ENCODE assay signal across 9 cellular contexts in genomic region chr2:124024491-124025348, GRCh38. TPM values are rescaled to one million over a fixed set of nuclear protein-coding genes. Genes with fewer than 3 reads are reported as not detected.
A peak's percentile ranks its signal among the peaks of the same experiment; 100 is the strongest.
DNase-seq lines count a peak whose midpoint lies in the region; ATAC-seq, FAIRE-seq and TF ChIP-seq lines count a peak whose summit lies in the region.
"Had no signal": no experiment of that assay in that cellular context is flagged by ENCODE, and none has a peak within 500 bp of the region (broad histone marks: within the 10 kb centered on the region; RNA-seq: fewer than 3 reads in every experiment).

Gene CNTNAP5, plus strand, starts transcription at chr2:124025287. Its CDS starts 364 bp downstream, at chr2:124025651.

- CTCF ChIA-PET in K562 (lab: Yijun Ruan, JAX; ENCODE audit: low intra/inter-chr PET ratio) = no interaction called here

- no peak for TF ChIP-seq RAD21 in K562 (CRISPR knock-in tag; conservative IDR thresholded peaks at IDR 0.05 in 1 of 2, IDR thresholded peaks at IDR 0.05 in 1 of 2)

- H3K27ac ChIP-seq in K562 (ENCODE audit: extremely low read depth, low read depth, low read length) (no peak within 1 kb of the TSS), suprapubic skin (no peak within 1 kb of the TSS)
- H3K27ac ChIP-seq: tibial nerve had no signal

- ATAC-seq in K562 (peak; percentile 68), GM18868 (IDR thresholded peaks at IDR 0.05; ENCODE audit: unreplicated experiment) (no peak), omental fat pad (ENCODE audit: low FRiP score) (no peak), HG02642 (IDR thresholded peaks at IDR 0.05; ENCODE audit: poor library complexity, unreplicated experiment) (no peak)

- H3K27me3 ChIP-seq in K562 (ENCODE audit: control insufficient read depth in 2 of 2, insufficient read depth in 2 of 2, low read length in 2 of 2) (no peaks in the 10 kb centered on the region), suprapubic skin (peaks cover 30% of the 10 kb centered on the region)

- H4K20me1 ChIP-seq in K562 (replicated peaks; ENCODE audit: control insufficient read depth, insufficient read depth, low read length) = no peaks in the 10 kb centered on the region

- 9% methylated on average over 29 of the region's 60 CpGs for WGBS in K562 (ENCODE audit: insufficient coverage, low coverage, missing lambda C conversion rate)
- 8% methylated on average over 60 of the region's 60 CpGs for WGBS in suprapubic skin

- DNase-seq in GM13976 (ENCODE audit: low spot score) = peak; percentile 49
- peak; percentile 11 to 29 for DNase-seq in NCI-H1930 (lab: John Stamatoyannopoulos, UW)
- peak; percentile 21 to 52 (median 40) for DNase-seq in K562 (ENCODE audit: extremely low read depth in 1 of 4, low spot score in 3 of 4)
- peak; percentile 87 for DNase-seq in islet precursor cell
- no peak for DNase-seq in suprapubic skin (ENCODE audit: low spot score in 2 of 2)
- no peak for DNase-seq in omental fat pad (ENCODE audit: low spot score)

- no peak for TF ChIP-seq CTCF in GM13976 (IDR thresholded peaks at IDR 0.05; ENCODE audit: borderline replicate concordance, control extremely low read depth, extremely low read depth, insufficient read depth, missing control alignments)
- TF ChIP-seq CTCF in K562 (IDR thresholded peaks at IDR 0.05 in 2 of 3, conservative IDR thresholded peaks at IDR 0.05 in 1 of 3; ENCODE audit: insufficient read depth in 2 of 3, low read depth in 1 of 3, low read length in 3 of 3) = no peak
- TF ChIP-seq CTCF in suprapubic skin (IDR thresholded peaks at IDR 0.05) = no peak
- TF ChIP-seq CTCF in omental fat pad (IDR thresholded peaks at IDR 0.05) = no peak

- TF ChIP-seq POLR2A in K562 (conservative IDR thresholded peaks at IDR 0.05) (no peak), suprapubic skin (IDR thresholded peaks at IDR 0.05) (no peak)

- POLR2A ChIA-PET in K562 (lab: Yijun Ruan, JAX) = no interaction called here

- H3K4me2 ChIP-seq in K562 (ENCODE audit: insufficient read depth, low read length) = no peak within 1 kb of the TSS

- no peak within 1 kb of the TSS for H3K9ac ChIP-seq in K562 (ENCODE audit: insufficient read depth in 1 of 2, low read depth in 2 of 2, low read length in 2 of 2)

- H3K4me3 ChIP-seq in K562 = no peak within 1 kb of the TSS
- H3K4me3 ChIP-seq in suprapubic skin = peak within 1 kb of the TSS; percentile 14
- H3K4me3 ChIP-seq: tibial nerve had no signal

- no peak for TF ChIP-seq EP300 in K562 (IDR thresholded peaks at IDR 0.05; ENCODE audit: low read length)
- TF ChIP-seq EP300 in suprapubic skin (IDR thresholded peaks at IDR 0.05) = no peak

- H2AFZ ChIP-seq in K562 (ENCODE audit: low read depth, low read length) = no peak within 1 kb of the TSS

- H3K4me1 ChIP-seq in K562 (replicated peaks in 1 of 2; ENCODE audit: control insufficient read depth in 2 of 2, insufficient read depth in 2 of 2, low read length in 2 of 2) = no peaks in the 10 kb centered on the region
- peaks cover 8% of the 10 kb centered on the region for H3K4me1 ChIP-seq in suprapubic skin

- in situ Hi-C loops in GM13976 (cut with MboI; ENCODE audit: low sequenced_read_pairs, unreplicated experiment) (no loop called here), K562 (cut with MboI) (no loop called here)

- BruUV-seq in K562 (replicated peaks; lab: Mats Ljungman, UMichigan) = no TSS peak

- H3K9me3 ChIP-seq in K562 (replicated peaks; ENCODE audit: control insufficient read depth, insufficient read depth, low read depth, low read length) (no peaks in the 10 kb centered on the region), suprapubic skin (no peaks in the 10 kb centered on the region)
- H3K9me3 ChIP-seq: tibial nerve had no signal

- no peaks in the 10 kb centered on the region for H3K36me3 ChIP-seq in K562 (ENCODE audit: control insufficient read depth, insufficient read depth, low read length)
- H3K36me3 ChIP-seq in suprapubic skin = no peaks in the 10 kb centered on the region
- H3K36me3 ChIP-seq: tibial nerve had no signal

- no peak for FAIRE-seq in K562 (lab: Jason Lieb, UNC)

- no peaks in the 10 kb centered on the region for H3K9me1 ChIP-seq in K562 (ENCODE audit: control insufficient read depth, insufficient read depth, low read length)

- H3K79me2 ChIP-seq in K562 (ENCODE audit: control insufficient read depth, insufficient read depth, low read length) = no peaks in the 10 kb centered on the region

- intact Hi-C loops in K562 (cut with micrococcal nuclease) = no loop called here

TF ChIP-seq in K562, 482 proteins besides CTCF, POLR2A, EP300 and RAD21:
- TF ChIP-seq REST (CRISPR knock-in tag; IDR thresholded peaks at IDR 0.05; ENCODE audit: low read depth) = peak; percentile 92
- TF ChIP-seq ZNF124 (CRISPR knock-in tag; IDR thresholded peaks at IDR 0.05) = no peak
- TF ChIP-seq MIER1 (IDR thresholded peaks at IDR 0.05; ENCODE audit: low read depth) = 0 out of 2 replicates have a peak, but pooled peaks have one; percentile 65
- no peak for TF ChIP-seq HMGN3 (IDR thresholded peaks at IDR 0.05; ENCODE audit: borderline replicate concordance, extremely low read depth, insufficient read length, low read depth, low read length)
- no peak for TF ChIP-seq BRF2 (IDR thresholded peaks at IDR 0.05; ENCODE audit: borderline replicate concordance, insufficient read depth, insufficient read length)
- TF ChIP-seq EHMT2 (IDR thresholded peaks at IDR 0.05) = peak; percentile 85

RNA-seq across cellular contexts. Expression of gene CNTNAP5, which starts in this region (rescaled TPM):
- total RNA-seq in K562 (2011; cell fraction: chromatin; rRNA removed; ENCODE audit: low replicate concordance) = not detected in 2 replicates
- total RNA-seq in K562 (2011; cell fraction: nucleolus; rRNA removed) = not detected in 2 replicates
- total RNA-seq in K562 (2011; cell fraction: nucleoplasm; rRNA removed) = not detected in 2 replicates
- not detected in 2 replicates for total RNA-seq in K562 (2014; rRNA removed)
- total RNA-seq in K562 (2014; rRNA removed; fragmentation: Illumina TruSeq; extraction: Trizol) = not detected in 2 replicates
- total RNA-seq in K562 (2015; rRNA removed; fragmentation: Illumina TruSeq; extraction: Trizol) = not detected in 2 replicates
- total RNA-seq in K562 (2021) = not detected in 2 replicates
- polyA plus RNA-seq in K562 (2011; rRNA removed) = not detected in 2 replicates
- not detected in 2 replicates for polyA plus RNA-seq in K562 (2011; cell fraction: cytosol; rRNA removed)
- polyA plus RNA-seq in K562 (2011; cell fraction: nucleus; rRNA removed) = not detected in 2 replicates
- not detected in 2 replicates for polyA plus RNA-seq in K562 (2012)
- not detected in 2 replicates for polyA plus RNA-seq in K562 (2014; fragmentation: Illumina TruSeq; extraction: Trizol)
- polyA plus RNA-seq in K562 (2014; fragmentation: Nextera tagmentation; extraction: Ambion mirVana) = not detected
- polyA plus RNA-seq in K562 (2014; rRNA removed) = not detected in 2 replicates
- not detected in 2 replicates for polyA minus RNA-seq in K562 (2011; rRNA and poly(A)+ RNA removed)
- not detected in 2 replicates for polyA minus RNA-seq in K562 (2011; cell fraction: cytosol; rRNA and poly(A)+ RNA removed)
- polyA minus RNA-seq in K562 (2011; cell fraction: nucleus; rRNA and poly(A)+ RNA removed) = not detected in 2 replicates
- not detected for total RNA-seq in suprapubic skin
- total RNA-seq in omental fat pad = not detected

Comparison
In these comparisons a context has a peak if more than half of its experiments do, and no peak if none do; other contexts are left out.
1. Peak in DNase-seq and ATAC-seq in K562; RNA of the gene not detected or under 1 TPM.
2. DNase-seq: peak in GM13976 (single experiment), NCI-H1930 (2 of 2) and islet precursor cell (single experiment); none in suprapubic skin (0 of 2) and omental fat pad (single experiment).